Comparison of ENCODE assay signal across 8 cellular contexts in the genomic region with DNA sequence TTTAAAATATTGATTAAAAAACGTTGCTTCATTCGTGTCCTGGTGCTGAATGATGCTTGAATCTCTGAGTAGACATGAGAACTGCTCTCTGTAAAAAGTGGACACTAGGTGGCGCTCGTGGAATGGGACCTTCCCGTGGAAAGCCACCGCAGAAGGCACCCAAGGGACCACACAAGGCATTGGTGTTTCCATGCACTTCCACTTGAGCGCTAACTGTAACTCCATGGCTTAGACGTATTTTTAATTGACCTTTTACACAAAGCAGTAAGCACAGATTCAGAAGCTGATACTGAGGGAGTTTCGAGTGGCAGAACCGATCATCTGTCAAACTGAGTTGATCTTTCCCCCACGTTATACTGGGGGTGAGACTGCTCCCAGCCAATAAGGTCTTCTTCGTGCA.
DNase-seq lines count a peak whose midpoint lies in the region; ATAC-seq, FAIRE-seq and TF ChIP-seq lines count a peak whose summit lies in the region.

No MANE protein-coding gene starts in this region.

- no peaks in the 10 kb centered on the region for H3K9me3 ChIP-seq in SJCRH30 (replicated peaks)
- H3K9me3 ChIP-seq in pancreas, result no peaks in the 10 kb centered on the region

- FAIRE-seq in pancreas (lab: Jason Lieb, UNC) (peak; percentile 61), urothelium cell line (lab: Jason Lieb, UNC) (peak; percentile 93)

- ATAC-seq in GM21529 (IDR thresholded peaks at IDR 0.05; ENCODE audit: unreplicated experiment), result peak; percentile 81
- peak; percentile 78 to 88 (median 88) for ATAC-seq in pancreas

- H3K36me3 ChIP-seq in SJCRH30, result no peaks in the 10 kb centered on the region
- no peaks in the 10 kb centered on the region for H3K36me3 ChIP-seq in pancreas

- intact Hi-C loops in pancreas (cut with DNase I), result loop anchor here in 1 of 3 donors (10.0 kb wide), 1 partner anchor 162 kb away; no protein-coding TSS in a partner anchor

- no peaks in the 10 kb centered on the region for H3K27me3 ChIP-seq in SJCRH30
- H3K27me3 ChIP-seq in pancreas, result no peaks in the 10 kb centered on the region

- DNase-seq in DMS153 treated with DMSO at 0.1 percent for 48 hours (lab: John Stamatoyannopoulos, UW; ENCODE audit: unreplicated experiment) (peak; percentile 77), LoVo (ENCODE audit: low spot score) (peak; percentile 68), SJCRH30 (peak; percentile 75 to 87), foreskin fibroblast (peak; percentile 69 to 91), pancreas (peak; percentile 61 to 84 (median 76)), urothelium cell line (ENCODE audit: low spot score) (peak; percentile 91)
- DNase-seq in activated T-helper 9 cell treated with anti-CD3 and anti-CD28 coated beads, Interleukin-2, amount 50 U/mL, for 16 hours (ENCODE audit: low read depth), result peak; percentile 72

- H3K27ac ChIP-seq in SJCRH30, result no peak overlapping the region
- H3K27ac ChIP-seq in pancreas, result no peak overlapping the region

- H3K4me3 ChIP-seq in SJCRH30, result no peak overlapping the region
- H3K4me3 ChIP-seq in foreskin fibroblast (ENCODE audit: low read depth in 1 of 2, low read length in 2 of 2), result no peak overlapping the region
- H3K4me3 ChIP-seq in pancreas, result no peak overlapping the region

- 27 to 29% methylated on average over 12 of the region's 12 CpGs for WGBS in pancreas, 2 donors

- H3K4me1 ChIP-seq in SJCRH30 (0 out of 2 replicates have a peak, but pooled peaks cover 4% of the 10 kb centered on the region), pancreas (no peaks in the 10 kb centered on the region)

- TF ChIP-seq CTCF in foreskin fibroblast (IDR thresholded peaks at IDR 0.05; ENCODE audit: low read depth, low read length) (peak; percentile 82), pancreas (IDR thresholded peaks at IDR 0.05) (peak; percentile 73 to 84 (median 78))
